In the genomic region with DNA sequence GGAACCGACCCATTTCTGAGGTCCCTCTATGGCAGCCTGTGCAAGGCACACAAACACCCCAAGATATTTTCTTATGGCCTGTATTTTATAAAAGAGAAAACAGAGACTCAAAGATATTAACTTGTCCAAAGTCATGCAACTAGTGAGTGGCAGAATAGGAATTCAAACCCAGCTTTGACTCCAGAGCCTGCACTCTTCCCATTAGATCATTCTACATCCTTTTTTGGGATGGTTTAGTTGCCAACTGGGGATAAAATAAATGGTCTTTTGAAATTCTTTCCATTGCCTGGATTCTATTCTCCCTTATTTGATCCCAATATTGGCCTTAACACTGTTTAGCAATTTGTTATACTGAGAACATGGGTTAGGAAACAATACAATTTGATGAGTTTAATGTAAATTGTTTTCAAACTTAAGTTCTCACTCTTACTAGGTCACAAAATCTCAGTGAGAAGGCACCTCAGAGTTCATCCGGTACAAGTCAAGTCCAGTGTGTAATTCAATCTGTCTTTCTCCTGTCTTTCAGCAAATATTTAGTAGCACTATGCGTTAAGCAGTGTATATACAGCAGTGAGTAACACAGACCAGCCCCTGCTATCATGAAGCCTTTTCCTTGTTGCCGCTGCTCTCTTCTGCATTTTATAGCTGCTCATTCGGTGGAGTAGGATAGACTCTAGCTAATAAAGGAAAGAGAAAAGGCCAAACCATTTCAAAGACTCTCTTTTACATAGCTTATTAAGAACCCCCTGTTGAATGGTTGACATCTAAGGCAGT, we compare ENCODE assay signal across 9 cellular contexts.
DNase-seq lines count a peak whose midpoint lies in the region; TF ChIP-seq lines count a peak whose summit lies in the region.
"Had no signal": no experiment of that assay in that cellular context is flagged by ENCODE, and none has a peak within 500 bp of the region (broad histone marks: within the 10 kb centered on the region; RNA-seq: fewer than 3 reads in every experiment).

No MANE protein-coding gene starts in this region.

- no peak overlapping the region for H3K18ac ChIP-seq in mesenchymal stem cell (ENCODE audit: low read depth in 1 of 2, low read length in 2 of 2)

- H3K9ac ChIP-seq in mesenchymal stem cell (ENCODE audit: low read length), result peak overlapping the region; percentile 97

- no peak overlapping the region for H3K4ac ChIP-seq in mesenchymal stem cell (ENCODE audit: low read depth in 1 of 2, low read length in 2 of 2)

- peaks cover 2% of the 10 kb centered on the region for H3K9me3 Mint-ChIP-seq in activated CD4-positive, alpha-beta memory T cell treated with anti-CD3 and anti-CD28 coated beads for 36 hours
- H3K9me3 Mint-ChIP-seq in activated CD4-positive, alpha-beta memory T cell treated with anti-CD3 and anti-CD28 coated beads, Interleukin-2, amount 10 ng/mL, durations not matched to agents 7 days and 5 days, result peaks cover 5% of the 10 kb centered on the region
- H3K9me3 Mint-ChIP-seq in chondrocyte (ENCODE audit: low read depth), result no peaks in the 10 kb centered on the region

- H2BK120ac ChIP-seq in mesenchymal stem cell (ENCODE audit: low read depth, low read length), result no peak overlapping the region

- no peak for DNase-seq in activated CD4-positive, alpha-beta memory T cell treated with anti-CD3 and anti-CD28 coated beads for 36 hours
- no peak for DNase-seq in activated CD4-positive, alpha-beta memory T cell treated with anti-CD3 and anti-CD28 coated beads, Interleukin-2, amount 10 ng/mL, durations not matched to agents 7 days and 5 days
- DNase-seq in chondrocyte (ENCODE audit: low spot score), result no peak
- peak; percentile 71 for DNase-seq in mesenchymal stem cell
- no peak for DNase-seq in tibial nerve (ENCODE audit: low spot score in 2 of 2)
- DNase-seq in activated CD8-positive, alpha-beta memory T cell treated with anti-CD3 and anti-CD28 coated beads for 24 hours, result no peak
- no peak for DNase-seq in NCI-H524 treated with DMSO at 0.1 percent for 48 hours (lab: John Stamatoyannopoulos, UW)
- no peak for DNase-seq in NCI-H510A treated with DMSO at 0.1 percent for 48 hours (lab: John Stamatoyannopoulos, UW)
- DNase-seq: NK-92 treated with Interleukin-12 subunit alpha and Interleukin-12 subunit beta, amount 100 ng/mL, for 24 hours had no signal

- H3K23ac ChIP-seq in mesenchymal stem cell (ENCODE audit: low read length in 2 of 2), result no peak overlapping the region

- H3K27me3 Mint-ChIP-seq in activated CD4-positive, alpha-beta memory T cell treated with anti-CD3 and anti-CD28 coated beads for 36 hours, result no peaks in the 10 kb centered on the region
- no peaks in the 10 kb centered on the region for H3K27me3 Mint-ChIP-seq in activated CD4-positive, alpha-beta memory T cell treated with anti-CD3 and anti-CD28 coated beads, Interleukin-2, amount 10 ng/mL, durations not matched to agents 7 days and 5 days
- no peaks in the 10 kb centered on the region for H3K27me3 Mint-ChIP-seq in chondrocyte (ENCODE audit: low read depth)

- no peak overlapping the region for H4K8ac ChIP-seq in mesenchymal stem cell (ENCODE audit: low read length)

- 13% methylated on average over 1 of the region's 5 CpGs for WGBS in mesenchymal stem cell
- 60 to 67% methylated on average over 5 of the region's 5 CpGs for WGBS in tibial nerve, 2 donors

- no peak overlapping the region for H2BK5ac ChIP-seq in mesenchymal stem cell (ENCODE audit: low read depth, low read length, poor library complexity, severe bottlenecking)

- H2BK15ac ChIP-seq in mesenchymal stem cell (ENCODE audit: low read depth, poor library complexity, severe bottlenecking), result no peak overlapping the region

- H2AFZ ChIP-seq in mesenchymal stem cell (ENCODE audit: low read depth, low read length), result no peak overlapping the region

- H3K36me3 ChIP-seq in mesenchymal stem cell (ENCODE audit: control insufficient read depth in 1 of 2, insufficient read depth in 2 of 2, low read depth in 1 of 2, low read length in 2 of 2) (no peaks in the 10 kb centered on the region), tibial nerve (no peaks in the 10 kb centered on the region)

- peak overlapping the region; percentile 70 for H3K4me3 Mint-ChIP-seq in activated CD4-positive, alpha-beta memory T cell treated with anti-CD3 and anti-CD28 coated beads for 36 hours
- no peak overlapping the region for H3K4me3 Mint-ChIP-seq in activated CD4-positive, alpha-beta memory T cell treated with anti-CD3 and anti-CD28 coated beads, Interleukin-2, amount 10 ng/mL, durations not matched to agents 7 days and 5 days
- H3K4me3 Mint-ChIP-seq in chondrocyte (ENCODE audit: unreplicated experiment), result peak overlapping the region; percentile 64

- peaks cover 1% of the 10 kb centered on the region for H3K36me3 Mint-ChIP-seq in activated CD4-positive, alpha-beta memory T cell treated with anti-CD3 and anti-CD28 coated beads for 36 hours
- H3K36me3 Mint-ChIP-seq in activated CD4-positive, alpha-beta memory T cell treated with anti-CD3 and anti-CD28 coated beads, Interleukin-2, amount 10 ng/mL, durations not matched to agents 7 days and 5 days (ENCODE audit: low read depth), result no peaks in the 10 kb centered on the region
- no peaks in the 10 kb centered on the region for H3K36me3 Mint-ChIP-seq in chondrocyte (ENCODE audit: low read depth)

- no peak overlapping the region for H2AK5ac ChIP-seq in mesenchymal stem cell (ENCODE audit: low read length, severe bottlenecking)

- no peak overlapping the region for H4K91ac ChIP-seq in mesenchymal stem cell (ENCODE audit: low read length)

- H3K27ac ChIP-seq in mesenchymal stem cell (ENCODE audit: low read length, poor library complexity, severe bottlenecking) (peak overlapping the region; percentile 89), tibial nerve (peak overlapping the region in 3 of 4 donors; percentile 44 to 90 (median 84))

- H3K27ac Mint-ChIP-seq in activated CD4-positive, alpha-beta memory T cell treated with anti-CD3 and anti-CD28 coated beads for 36 hours, result peak overlapping the region; percentile 84
- no peak overlapping the region for H3K27ac Mint-ChIP-seq in activated CD4-positive, alpha-beta memory T cell treated with anti-CD3 and anti-CD28 coated beads, Interleukin-2, amount 10 ng/mL, durations not matched to agents 7 days and 5 days
- peak overlapping the region; percentile 96 for H3K27ac Mint-ChIP-seq in chondrocyte (ENCODE audit: unreplicated experiment)

- peak overlapping the region in 1 of 2 experiments; percentile 22 for H2BK12ac ChIP-seq in mesenchymal stem cell (ENCODE audit: low read length in 2 of 2)

- CTCF ChIA-PET in activated CD4-positive, alpha-beta memory T cell treated with anti-CD3 and anti-CD28 coated beads for 36 hours (lab: Charles Lee), result interaction anchor here (0.6 to 1.8 kb wide), 5 partner anchors 15 to 472 kb away, joined by 3 to 7 read pairs (median 3); no protein-coding TSS in a partner anchor
- CTCF ChIA-PET in activated CD4-positive, alpha-beta memory T cell treated with anti-CD3 and anti-CD28 coated beads, Interleukin-2, amount 10 ng/mL, durations not matched to agents 7 days and 5 days (lab: Charles Lee), result no interaction called here

- H3K4me2 ChIP-seq in mesenchymal stem cell (ENCODE audit: low read length, poor library complexity, severe bottlenecking), result peak overlapping the region; percentile 25

- H3K27me3 ChIP-seq in mesenchymal stem cell (ENCODE audit: control insufficient read depth in 1 of 2, insufficient read depth in 1 of 2, low read length in 2 of 2) (no peaks in the 10 kb centered on the region), tibial nerve (no peaks in the 10 kb centered on the region)

- H3K9me3 ChIP-seq in mesenchymal stem cell (ENCODE audit: control insufficient read depth, low read length), result no peaks in the 10 kb centered on the region
- H3K9me3 ChIP-seq in tibial nerve, result no peaks in the 10 kb centered on the region

- intact Hi-C loops in activated CD4-positive, alpha-beta memory T cell treated with anti-CD3 and anti-CD28 coated beads for 36 hours (cut with micrococcal nuclease), result loop anchor here (5.0 kb wide), 2 partner anchors 175 to 310 kb away; no protein-coding TSS in a partner anchor

- TF ChIP-seq EP300 in tibial nerve (IDR thresholded peaks at IDR 0.05), result no peak

- POLR2A ChIA-PET in activated CD4-positive, alpha-beta memory T cell treated with anti-CD3 and anti-CD28 coated beads for 36 hours (lab: Charles Lee), result interaction anchor here (1.5 kb wide), 1 partner anchor 177 kb away, joined by 3 read pairs; no protein-coding TSS in a partner anchor
- POLR2A ChIA-PET in activated CD4-positive, alpha-beta memory T cell treated with anti-CD3 and anti-CD28 coated beads, Interleukin-2, amount 10 ng/mL, durations not matched to agents 7 days and 5 days (lab: Charles Lee), result no interaction called here

- peak overlapping the region in 1 of 2 experiments; percentile 81 for H3K4me3 ChIP-seq in mesenchymal stem cell (ENCODE audit: insufficient read depth in 1 of 2, low read depth in 1 of 2, low read length in 2 of 2)
- peak overlapping the region in 3 of 4 donors; percentile 31 to 46 (median 35) for H3K4me3 ChIP-seq in tibial nerve

- no peak for TF ChIP-seq CTCF in chondrocyte (IDR thresholded peaks at IDR 0.05)
- no peak for TF ChIP-seq CTCF in tibial nerve (IDR thresholded peaks at IDR 0.05)

- H3K4me1 ChIP-seq in mesenchymal stem cell (ENCODE audit: control insufficient read depth, insufficient read depth, low read depth, low read length) (no peaks in the 10 kb centered on the region), tibial nerve (peaks cover 0 to 19% (median 1%) of the 10 kb centered on the region in 4 donors)

- TF ChIP-seq POLR2A in tibial nerve (IDR thresholded peaks at IDR 0.05), result no peak

- H3K4me1 Mint-ChIP-seq in activated CD4-positive, alpha-beta memory T cell treated with anti-CD3 and anti-CD28 coated beads for 36 hours (ENCODE audit: low read depth), result peaks cover 24% of the 10 kb centered on the region
- H3K4me1 Mint-ChIP-seq in activated CD4-positive, alpha-beta memory T cell treated with anti-CD3 and anti-CD28 coated beads, Interleukin-2, amount 10 ng/mL, durations not matched to agents 7 days and 5 days, result peaks cover 12% of the 10 kb centered on the region
- H3K4me1 Mint-ChIP-seq in chondrocyte (ENCODE audit: low read depth), result peaks cover 28% of the 10 kb centered on the region

- no peak overlapping the region for H3K14ac ChIP-seq in mesenchymal stem cell (ENCODE audit: low read length in 2 of 2)

- no peaks in the 10 kb centered on the region for H3K79me1 ChIP-seq in mesenchymal stem cell (replicated peaks; ENCODE audit: low read length, poor library complexity, severe bottlenecking)
